23 cellular contexts compared by ENCODE assay signal in the genomic region with DNA sequence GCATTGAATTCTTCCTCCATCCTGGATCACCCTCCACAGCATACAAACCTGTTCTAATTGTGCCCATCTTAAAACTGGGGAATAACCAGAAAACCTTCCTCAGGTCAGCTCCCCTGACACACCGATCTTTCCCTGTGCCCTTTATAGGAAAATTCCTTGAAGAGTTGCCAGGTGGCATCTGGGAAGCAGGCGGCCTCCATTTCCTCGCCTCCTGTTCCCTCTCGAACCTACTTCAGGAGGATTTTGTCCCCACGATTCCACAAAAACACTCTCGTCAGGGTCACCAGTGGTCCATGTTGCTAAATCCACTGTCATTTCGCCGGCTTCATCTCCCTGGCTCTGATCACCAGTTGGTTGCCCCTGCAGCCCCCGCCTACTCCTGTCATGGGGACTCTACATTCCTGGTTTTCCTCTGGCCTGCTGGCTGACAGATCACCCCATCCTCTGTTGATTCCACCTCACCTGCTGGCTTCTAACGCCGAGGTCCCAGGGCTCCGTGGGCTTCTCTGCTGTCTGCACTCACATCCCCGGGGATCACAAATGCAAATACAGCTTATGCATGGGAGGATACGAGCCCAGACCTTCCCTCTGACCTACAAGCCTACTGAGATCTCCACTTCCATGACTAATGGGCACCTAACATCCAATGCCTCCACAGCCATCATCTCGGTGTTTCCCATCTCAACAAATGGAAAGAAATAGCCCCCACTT.
"Had no signal": no experiment of that assay in that cellular context is flagged by ENCODE, and none has a peak within 500 bp of the region (broad histone marks: within the 10 kb centered on the region; RNA-seq: fewer than 3 reads in every experiment).

No MANE protein-coding gene starts in this region.

- H3K27me3 ChIP-seq: brain microvascular endothelial cell, foreskin keratinocyte, hepatocyte, sigmoid colon, upper lobe of left lung had no signal

- H3K4me3 Mint-ChIP-seq: activated CD8-positive, alpha-beta T cell treated with anti-CD3 and anti-CD28 coated beads, Interleukin-2, amount 10 ng/mL, durations not matched to agents 7 days and 5 days; activated T-helper 1 cell treated with anti-CD3 and anti-CD28 coated beads, Interleukin-12 subunit alpha, Interleukin-12 subunit beta, Interleukin-2, Interleukin-4 antibody, amounts not matched to agents 30 ng/mL and 10 ng/mL and 1 ng/mL, durations not matched to agents 14 hours and 24 hours and 36 hours; T-cell had no signal

- H3K4me2 ChIP-seq: hepatocyte, smooth muscle cell had no signal

- H3K36me3 Mint-ChIP-seq: activated naive CD4-positive, alpha-beta T cell treated with anti-CD3 and anti-CD28 coated beads, Interleukin-2, amount 50 U/mL, for 72 hours; T-cell had no signal

- H3K27ac Mint-ChIP-seq: activated CD8-positive, alpha-beta T cell treated with anti-CD3 and anti-CD28 coated beads, Interleukin-2, amount 10 ng/mL, durations not matched to agents 7 days and 5 days; activated naive CD4-positive, alpha-beta T cell treated with anti-CD3 and anti-CD28 coated beads, Interleukin-2, amount 50 U/mL, for 72 hours; activated T-helper 1 cell treated with anti-CD3 and anti-CD28 coated beads, Interleukin-12 subunit alpha, Interleukin-12 subunit beta, Interleukin-2, Interleukin-4 antibody, amounts not matched to agents 30 ng/mL and 10 ng/mL and 1 ng/mL, durations not matched to agents 14 hours and 24 hours and 36 hours; T-cell had no signal

- DNase-seq: activated CD4-positive, alpha-beta T cell treated with anti-CD3 and anti-CD28 coated beads for 1 hour; activated CD4-positive, alpha-beta T cell treated with anti-CD3 and anti-CD28 coated beads, Interleukin-2, amount 50 U/mL, for 1 hour; activated CD8-positive, alpha-beta T cell treated with anti-CD3 and anti-CD28 coated beads, Interleukin-2, amount 10 ng/mL, durations not matched to agents 7 days and 5 days; activated gamma-delta T cell; aorta; brain microvascular endothelial cell; effector memory CD4-positive, alpha-beta T cell; foreskin keratinocyte; left ventricle myocardium inferior; occipital lobe; posterior cingulate gyrus; sigmoid colon; stimulated activated CD4-positive, alpha-beta T cell treated with anti-CD3 and anti-CD28 coated beads, Interleukin-2, amount 100 ng/mL, for 48 hours; stimulated activated CD8-positive, alpha-beta memory T cell treated with anti-CD3 and anti-CD28 coated beads, Interleukin-4, amount 100 ng/mL, for 48 hours; stimulated activated naive CD4-positive, alpha-beta T cell treated with Interleukin-2 at 50 U/mL for 16 hours; T-cell; upper lobe of left lung; WERI-Rb-1 had no signal

- H3K9me3 Mint-ChIP-seq: activated naive CD4-positive, alpha-beta T cell treated with anti-CD3 and anti-CD28 coated beads, Interleukin-2, amount 50 U/mL, for 72 hours; activated T-helper 1 cell treated with anti-CD3 and anti-CD28 coated beads, Interleukin-12 subunit alpha, Interleukin-12 subunit beta, Interleukin-2, Interleukin-4 antibody, amounts not matched to agents 30 ng/mL and 10 ng/mL and 1 ng/mL, durations not matched to agents 14 hours and 24 hours and 36 hours; T-cell had no signal

- H2AFZ ChIP-seq: hepatocyte had no signal

- H3K9me3 ChIP-seq: left ventricle myocardium inferior, sigmoid colon, thoracic aorta, upper lobe of left lung had no signal

- H3K4me1 ChIP-seq: foreskin keratinocyte had no signal

- H3K4me3 ChIP-seq: hepatocyte, left ventricle myocardium inferior, sigmoid colon, smooth muscle cell, thoracic aorta, upper lobe of left lung had no signal

- H3K4me1 Mint-ChIP-seq: T-cell had no signal

- H3K36me3 ChIP-seq: brain microvascular endothelial cell, left ventricle myocardium inferior, sigmoid colon, thoracic aorta, upper lobe of left lung, WERI-Rb-1 had no signal

- H3K79me2 ChIP-seq: hepatocyte had no signal

- H3K27ac ChIP-seq: brain microvascular endothelial cell, foreskin keratinocyte, hepatocyte, left ventricle myocardium inferior, sigmoid colon, thoracic aorta, upper lobe of left lung, WERI-Rb-1 had no signal
